8 cellular contexts compared by ENCODE assay signal in the genomic region with DNA sequence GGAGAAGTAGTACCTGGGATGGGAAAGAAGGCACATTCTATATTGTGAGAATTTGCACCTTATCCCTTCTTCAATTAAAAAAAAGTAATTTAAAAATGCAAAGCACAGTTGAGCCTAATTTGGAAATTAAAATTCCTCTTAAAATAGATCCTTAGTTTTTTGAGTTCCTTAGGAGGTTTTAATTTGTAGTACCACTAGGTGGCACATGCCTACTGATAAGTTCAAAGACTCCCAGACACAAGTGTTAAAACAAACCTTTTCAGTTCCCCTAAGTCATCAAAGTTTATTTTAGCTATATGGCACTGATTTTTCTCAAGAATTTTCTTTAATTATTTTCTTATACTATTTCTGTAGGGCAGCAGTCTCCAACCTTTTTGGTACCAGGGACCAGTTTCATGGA.
A peak's percentile ranks its signal among the peaks of the same experiment; 100 is the strongest.
DNase-seq lines count a peak whose midpoint lies in the region; ATAC-seq and TF ChIP-seq lines count a peak whose summit lies in the region.

No MANE protein-coding gene starts in this region.

- no peaks in the 10 kb centered on the region for H3K79me1 ChIP-seq in neuronal stem cell (ENCODE audit: low read depth, low read length)

- no peak overlapping the region for H2BK12ac ChIP-seq in neuronal stem cell (ENCODE audit: low read length)

- H2BK5ac ChIP-seq in neuronal stem cell (ENCODE audit: low read length): no peak overlapping the region

- CTCF ChIA-PET in AG04449 (lab: Yijun Ruan, JAX): interaction anchor here (1.4 to 1.7 kb wide), 4 partner anchors 12 to 250 kb away, joined by 3 to 7 read pairs (median 4); no protein-coding TSS in a partner anchor

- no peak overlapping the region for H4K91ac ChIP-seq in neuronal stem cell (ENCODE audit: low read depth, low read length, poor library complexity)

- H2AFZ ChIP-seq in neuronal stem cell (ENCODE audit: low read length): no peak overlapping the region

- TF ChIP-seq CTCF in AG04449 (IDR thresholded peaks at IDR 0.05; ENCODE audit: insufficient read depth, low read length, missing control alignments) (peak; percentile 49), GM13977 (IDR thresholded peaks at IDR 0.05; ENCODE audit: extremely low read depth, insufficient read depth, missing control alignments) (peak; percentile 61), Peyer's patch (IDR thresholded peaks at IDR 0.05) (peak in 5 of 6 experiments; percentile 29 to 44 (median 37))

- ATAC-seq in HG03520 (IDR thresholded peaks at IDR 0.05; ENCODE audit: unreplicated experiment): peak; percentile 60

- DNase-seq in AG04449 (ENCODE audit: low read depth, low spot score): peak; percentile 5
- DNase-seq in GM13977 (ENCODE audit: low spot score): peak; percentile 49
- no peak for DNase-seq in Peyer's patch
- DNase-seq in fibroblast of gingiva (ENCODE audit: low read depth): peak; percentile 45
- DNase-seq in renal cortical epithelial cell (ENCODE audit: low read depth): peak; percentile 78
- no peak for DNase-seq in neuronal stem cell (ENCODE audit: low spot score)
- no peak for DNase-seq in C1 segment of cervical spinal cord (lab: John Stamatoyannopoulos, UW)

- H3K27ac ChIP-seq in Peyer's patch: no peak overlapping the region
- no peak overlapping the region for H3K27ac ChIP-seq in neuronal stem cell (replicated peaks; ENCODE audit: low read length)

- no peak overlapping the region for H4K8ac ChIP-seq in neuronal stem cell (ENCODE audit: low read depth, low read length)

- in situ Hi-C loops in GM13977 (cut with MboI; ENCODE audit: low pct_unique_long_range_greater_than_20kb, low sequenced_read_pairs, unreplicated experiment): no loop called here

- H3K23ac ChIP-seq in neuronal stem cell (ENCODE audit: low read depth, low read length, poor library complexity): no peak overlapping the region

- TF ChIP-seq POLR2A in Peyer's patch (IDR thresholded peaks at IDR 0.05): no peak

- H3K4ac ChIP-seq in neuronal stem cell (ENCODE audit: low read length): no peak overlapping the region

- POLR2A ChIA-PET in AG04449 (lab: Yijun Ruan, JAX): no interaction called here

- no peak overlapping the region for H3K18ac ChIP-seq in neuronal stem cell (ENCODE audit: low read length)

- H3K9me3 ChIP-seq in Peyer's patch (no peaks in the 10 kb centered on the region), neuronal stem cell (replicated peaks in 1 of 2; ENCODE audit: control insufficient read depth in 2 of 2, insufficient read depth in 1 of 2, low read depth in 1 of 2, low read length in 2 of 2) (no peaks in the 10 kb centered on the region)

- no peak overlapping the region for H2BK120ac ChIP-seq in neuronal stem cell (ENCODE audit: low read depth, low read length)

- H3K27me3 ChIP-seq in Peyer's patch: no peaks in the 10 kb centered on the region
- no peaks in the 10 kb centered on the region for H3K27me3 ChIP-seq in neuronal stem cell (ENCODE audit: control insufficient read depth in 3 of 3, insufficient read depth in 3 of 3, low read depth in 1 of 3, low read length in 3 of 3)

- H3K4me1 ChIP-seq in Peyer's patch (no peaks in the 10 kb centered on the region), neuronal stem cell (ENCODE audit: control insufficient read depth in 2 of 2, insufficient read depth in 1 of 2, low read depth in 1 of 2, low read length in 2 of 2) (no peaks in the 10 kb centered on the region)

- H3K4me2 ChIP-seq in neuronal stem cell (ENCODE audit: insufficient read depth, low read length, poor library complexity, severe bottlenecking): no peak overlapping the region

- no peak overlapping the region for H2AK5ac ChIP-seq in neuronal stem cell (ENCODE audit: low read depth, low read length)

- H2BK15ac ChIP-seq in neuronal stem cell (ENCODE audit: low read length): no peak overlapping the region

- H3K36me3 ChIP-seq in Peyer's patch (no peaks in the 10 kb centered on the region), neuronal stem cell (replicated peaks in 1 of 2; ENCODE audit: control insufficient read depth in 2 of 2, insufficient read depth in 2 of 2, low read length in 2 of 2) (no peaks in the 10 kb centered on the region)

- no peak overlapping the region for H3K14ac ChIP-seq in neuronal stem cell (ENCODE audit: low read length)

- no peak overlapping the region for H3K9ac ChIP-seq in neuronal stem cell (ENCODE audit: low read depth, low read length, poor library complexity)

- H3K4me3 ChIP-seq in AG04449 (ENCODE audit: low read depth, low read length) (no peak overlapping the region), Peyer's patch (no peak overlapping the region), neuronal stem cell (ENCODE audit: low read length in 2 of 2) (no peak overlapping the region)

Comparison
In these comparisons a context has a peak if more than half of its experiments do, and no peak if none do; other contexts are left out.
1. DNase-seq: peak in AG04449 (single experiment), GM13977 (single experiment), fibroblast of gingiva (single experiment) and renal cortical epithelial cell (single experiment); none in Peyer's patch (0 of 3), neuronal stem cell (single experiment) and C1 segment of cervical spinal cord (0 of 14).
2. Peak in every context shown above with its lines, with median percentiles within 50 percentile points of each other: CTCF ChIP-seq.